8 cellular contexts compared by ENCODE assay signal in the genomic region with DNA sequence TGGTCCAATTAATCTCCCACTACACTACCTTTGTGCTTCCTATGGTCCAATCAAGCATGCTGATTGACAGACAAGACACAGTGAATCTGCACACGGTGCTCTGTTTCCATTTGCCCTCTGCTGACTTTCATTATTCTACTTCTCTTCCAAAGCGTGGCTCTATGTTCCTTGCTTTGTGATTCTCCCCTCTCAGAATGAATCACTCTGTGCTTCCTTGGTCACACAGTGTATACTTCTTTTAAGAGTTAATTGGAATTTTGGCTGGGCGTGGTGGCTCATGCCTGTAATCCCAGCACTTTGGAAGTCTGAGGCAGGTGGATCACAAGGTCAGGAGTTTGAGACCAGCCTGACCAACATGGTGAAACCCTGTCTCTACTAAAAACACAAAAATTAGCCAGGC.
DNase-seq lines count a peak whose midpoint lies in the region; ATAC-seq, FAIRE-seq and TF ChIP-seq lines count a peak whose summit lies in the region.
"Not testable (repeated sequence)": the region's sequence is repeated elsewhere in the genome, so short reads cannot be mapped to it uniquely, and the experiment has no call there.

No MANE protein-coding gene starts in this region.

- H2AK9ac ChIP-seq in IMR-90 (replicated peaks; ENCODE audit: low read depth, low read length, poor library complexity): not testable (repeated sequence)

- not testable (repeated sequence) for BruUV-seq in IMR-90 (replicated peaks; lab: Mats Ljungman, UMichigan)

- H3K9me1 ChIP-seq in IMR-90 (ENCODE audit: insufficient read depth, low read length): peaks cover 18% of the 10 kb centered on the region

- H3F3A ChIP-seq in SK-N-SH (replicated peaks; ENCODE audit: insufficient read depth): not testable (repeated sequence)

- POLR2A ChIA-PET in AG04450 (lab: Yijun Ruan, JAX) (interaction anchor here (0.9 to 1.3 kb wide), 4 partner anchors 11 to 211 kb away, joined by 3 to 6 read pairs (median 4); no protein-coding TSS in a partner anchor), SK-N-SH (lab: Yijun Ruan, JAX) (interaction anchor here (1.1 kb wide), 1 partner anchor 318 kb away, joined by 4 read pairs; the partner anchor contains the start of gene ALG14)
- POLR2A ChIA-PET in IMR-90 (lab: Charles Lee; ENCODE audit: unreplicated experiment): not testable (repeated sequence)

- 0 out of 2 replicates have a peak overlapping the region, but pooled peaks have one; percentile 52 for H3K9ac ChIP-seq in IMR-90 (ENCODE audit: low read depth, low read length)
- not testable (repeated sequence) for H3K9ac ChIP-seq in SK-N-SH; colonic mucosa (ENCODE audit: low read depth in 2 of 2, low read length in 2 of 2)

- peak overlapping the region; percentile 78 for H3K14ac ChIP-seq in IMR-90 (replicated peaks; ENCODE audit: low read depth, low read length)

- H3K18ac ChIP-seq in IMR-90 (ENCODE audit: low read depth, low read length): peak overlapping the region; percentile 66

- not testable (repeated sequence) for H2AFZ ChIP-seq in IMR-90 (replicated peaks; ENCODE audit: low read length, poor library complexity); SK-N-SH (ENCODE audit: low read depth)

- peak overlapping the region; percentile 81; the same call in 2 of the 3 replicates for H2BK15ac ChIP-seq in IMR-90 (ENCODE audit: low read depth, low read length)

- DNase-seq in AG04450 (ENCODE audit: low read depth, low spot score); SK-N-SH; colonic mucosa; cardiac muscle cell (ENCODE audit: low read depth in 1 of 2, low spot score in 1 of 2); lower lobe of right lung; small intestine; vagina (ENCODE audit: extremely low spot score in 2 of 2): not testable (repeated sequence)
- peak; percentile 28 for DNase-seq in IMR-90

- H3K4ac ChIP-seq in IMR-90 (ENCODE audit: low read depth, low read length): peak overlapping the region; percentile 81

- dilution Hi-C loops in IMR-90 (cut with HindIII; ENCODE audit: low sequenced_read_pairs, unreplicated experiment): not testable (repeated sequence)

- not testable (repeated sequence) for H3K27me3 ChIP-seq in AG04450 (ENCODE audit: control insufficient read depth, insufficient read depth, low read length); IMR-90 (ENCODE audit: control insufficient read depth, insufficient read depth, low read length); SK-N-SH (ENCODE audit: insufficient read depth); colonic mucosa; cardiac muscle cell; lower lobe of right lung (ENCODE audit: low read depth); small intestine (ENCODE audit: control insufficient read depth in 2 of 2, insufficient read depth in 2 of 2, low read length in 2 of 2); vagina

- H3K4me1 ChIP-seq in IMR-90 (ENCODE audit: control insufficient read depth, insufficient read depth, low read length): peaks cover 27% of the 10 kb centered on the region
- peaks cover 0 to 36% of the 10 kb centered on the region in 2 experiments; a peak in 2 of 4 replicates for H3K4me1 ChIP-seq in SK-N-SH (ENCODE audit: control insufficient read depth in 1 of 2, insufficient read depth in 2 of 2, low read depth in 1 of 2, low read length in 1 of 2)
- not testable (repeated sequence) for H3K4me1 ChIP-seq in colonic mucosa; small intestine (ENCODE audit: control insufficient read depth in 2 of 2, insufficient read depth in 1 of 2, low read depth in 1 of 2, low read length in 1 of 2)
- H3K4me1 ChIP-seq in cardiac muscle cell (ENCODE audit: low read depth): peaks cover 13% of the 10 kb centered on the region
- H3K4me1 ChIP-seq in lower lobe of right lung: peaks cover 29% of the 10 kb centered on the region
- peaks cover 19% of the 10 kb centered on the region for H3K4me1 ChIP-seq in vagina

- H3K27ac ChIP-seq in AG04450 (ENCODE audit: low read depth, low read length) (peak overlapping the region; percentile 57), IMR-90 (ENCODE audit: insufficient read depth, low read length) (peak overlapping the region; percentile 82), SK-N-SH (ENCODE audit: low read depth in 2 of 2, low read length in 1 of 2) (peak overlapping the region; percentile 65 to 89; a peak in 3 of 4 replicates), colonic mucosa (peak overlapping the region; percentile 36), cardiac muscle cell (peak overlapping the region; percentile 19), lower lobe of right lung (peak overlapping the region; percentile 31), small intestine (ENCODE audit: low read depth in 1 of 2, low read length in 1 of 2) (peak overlapping the region; percentile 41 to 68), vagina (peak overlapping the region; percentile 13)

- H3K36me3 ChIP-seq in IMR-90 (ENCODE audit: control insufficient read depth, insufficient read depth, low read length); SK-N-SH (replicated peaks in 1 of 2; ENCODE audit: control insufficient read depth in 1 of 2, insufficient read depth in 2 of 2, low read length in 1 of 2); colonic mucosa; cardiac muscle cell; lower lobe of right lung; small intestine (ENCODE audit: control insufficient read depth in 2 of 2, insufficient read depth in 2 of 2, low read length in 2 of 2); vagina: not testable (repeated sequence)

- not testable (repeated sequence) for FAIRE-seq in small intestine (lab: Jason Lieb, UNC)

- peak overlapping the region; percentile 86 for H2BK5ac ChIP-seq in IMR-90 (ENCODE audit: low read depth, low read length, poor library complexity, severe bottlenecking)

- not testable (repeated sequence) for H3K79me1 ChIP-seq in IMR-90 (ENCODE audit: low read depth in 1 of 2, low read length in 2 of 2)

- H3K9me2 ChIP-seq in SK-N-SH: not testable (repeated sequence)

- peak overlapping the region; percentile 55 for H4K5ac ChIP-seq in IMR-90 (ENCODE audit: low read depth, low read length)

- TF ChIP-seq RAD21 in IMR-90 (IDR thresholded peaks at IDR 0.05; ENCODE audit: low read length); SK-N-SH (IDR thresholded peaks at IDR 0.05; ENCODE audit: low read length): not testable (repeated sequence)

- not testable (repeated sequence) for H3K4me3 ChIP-seq in AG04450 (ENCODE audit: low read depth, low read length); IMR-90 (ENCODE audit: insufficient read depth, low read depth, low read length); SK-N-SH (ENCODE audit: low read depth in 2 of 2, low read length in 1 of 2); colonic mucosa; cardiac muscle cell; lower lobe of right lung; small intestine (ENCODE audit: low read depth in 1 of 2, low read length in 2 of 2); vagina

- CTCF ChIA-PET in AG04450 (lab: Charles Lee); IMR-90 (lab: Yijun Ruan, JAX); SK-N-SH (lab: Yijun Ruan, JAX): not testable (repeated sequence)

- not testable (repeated sequence) for ATAC-seq in IMR-90 (ENCODE audit: low read depth); lower lobe of right lung

- peak overlapping the region; percentile 69 for H2BK20ac ChIP-seq in IMR-90 (ENCODE audit: low read depth, low read length)

- H4K20me1 ChIP-seq in IMR-90 (ENCODE audit: insufficient read depth, low read length); SK-N-SH (ENCODE audit: insufficient read depth): not testable (repeated sequence)

- in situ Hi-C loops in IMR-90 (cut with MboI; ENCODE audit: low sequenced_read_pairs): not testable (repeated sequence)

- not testable (repeated sequence) for H3K4me2 ChIP-seq in IMR-90 (ENCODE audit: low read depth, low read length); SK-N-SH

- not testable (repeated sequence) for H3K79me2 ChIP-seq in SK-N-SH (ENCODE audit: insufficient read depth)

- TF ChIP-seq EP300 in SK-N-SH (IDR thresholded peaks at IDR 0.05; ENCODE audit: borderline replicate concordance in 1 of 2, low read depth in 1 of 2, low read length in 1 of 2): not testable (repeated sequence)

- H3K9me3 ChIP-seq in AG04450 (ENCODE audit: control insufficient read depth, insufficient read depth, low read length); IMR-90 (ENCODE audit: control insufficient read depth, insufficient read depth, low read length); SK-N-SH; colonic mucosa; cardiac muscle cell (ENCODE audit: low read depth); lower lobe of right lung; small intestine (ENCODE audit: control insufficient read depth, low read depth); vagina: not testable (repeated sequence)

- TF ChIP-seq POLR2A in IMR-90 (IDR thresholded peaks at IDR 0.05; ENCODE audit: low read depth, low read length); vagina (IDR thresholded peaks at IDR 0.05): not testable (repeated sequence)

- H4K8ac ChIP-seq in IMR-90 (ENCODE audit: low read depth in 2 of 2, low read length in 2 of 2): peak overlapping the region; percentile 14 to 76; a peak in 3 of 4 replicates

- H3K56ac ChIP-seq in IMR-90 (ENCODE audit: extremely low read depth, insufficient read depth, low read length): peak overlapping the region; percentile 22; the same call in 1 of the 2 replicates

- peak overlapping the region; percentile 85 for H4K91ac ChIP-seq in IMR-90 (ENCODE audit: insufficient read depth, low read depth, low read length)

- TF ChIP-seq CTCF in AG04450 (IDR thresholded peaks at IDR 0.05; ENCODE audit: low read depth, low read length); IMR-90 (conservative IDR thresholded peaks at IDR 0.05; ENCODE audit: low read depth, low read length); SK-N-SH (IDR thresholded peaks at IDR 0.05); colonic mucosa (IDR thresholded peaks at IDR 0.05); cardiac muscle cell (IDR thresholded peaks at IDR 0.05; ENCODE audit: low read depth, low read length); lower lobe of right lung (IDR thresholded peaks at IDR 0.05); vagina (IDR thresholded peaks at IDR 0.05): not testable (repeated sequence)

- intact Hi-C loops in IMR-90 (cut with micrococcal nuclease); colonic mucosa (cut with DNase I); lower lobe of right lung (cut with DNase I); vagina (cut with DNase I): not testable (repeated sequence)

- peak overlapping the region; percentile 92 for H2AK5ac ChIP-seq in IMR-90 (ENCODE audit: low read depth, low read length)

- H2BK120ac ChIP-seq in IMR-90 (ENCODE audit: low read depth, low read length): peak overlapping the region; percentile 83

- 40% methylated on average over 1 of the region's 3 CpGs; no CpG with 5 or more reads in 1 of the 2 experiments for WGBS in IMR-90 (ENCODE audit: extremely low coverage in 2 of 2, insufficient read length in 1 of 2), 2 experiments
- 100% methylated on average over 3 of the region's 3 CpGs for WGBS in SK-N-SH (ENCODE audit: low lambda C conversion rate)
- WGBS in small intestine, 3 donors: 80 to 84% (median 82%) methylated on average over 3 of the region's 3 CpGs

- H3K23ac ChIP-seq in IMR-90 (ENCODE audit: low read depth, low read length): peak overlapping the region; percentile 44; the same call in 1 of the 2 replicates

Comparison
In these comparisons a context has a peak if more than half of its experiments do, and no peak if none do; other contexts are left out.
1. H3K27ac ChIP-seq: peak in every context shown above with its lines; median percentile 82 in IMR-90; 77 in SK-N-SH; 57 in AG04450; 54 in small intestine; 36 in colonic mucosa; 31 in lower lobe of right lung; 19 in cardiac muscle cell; 13 in vagina.